ENCODE assay signal across 8 cellular contexts in the genomic region with DNA sequence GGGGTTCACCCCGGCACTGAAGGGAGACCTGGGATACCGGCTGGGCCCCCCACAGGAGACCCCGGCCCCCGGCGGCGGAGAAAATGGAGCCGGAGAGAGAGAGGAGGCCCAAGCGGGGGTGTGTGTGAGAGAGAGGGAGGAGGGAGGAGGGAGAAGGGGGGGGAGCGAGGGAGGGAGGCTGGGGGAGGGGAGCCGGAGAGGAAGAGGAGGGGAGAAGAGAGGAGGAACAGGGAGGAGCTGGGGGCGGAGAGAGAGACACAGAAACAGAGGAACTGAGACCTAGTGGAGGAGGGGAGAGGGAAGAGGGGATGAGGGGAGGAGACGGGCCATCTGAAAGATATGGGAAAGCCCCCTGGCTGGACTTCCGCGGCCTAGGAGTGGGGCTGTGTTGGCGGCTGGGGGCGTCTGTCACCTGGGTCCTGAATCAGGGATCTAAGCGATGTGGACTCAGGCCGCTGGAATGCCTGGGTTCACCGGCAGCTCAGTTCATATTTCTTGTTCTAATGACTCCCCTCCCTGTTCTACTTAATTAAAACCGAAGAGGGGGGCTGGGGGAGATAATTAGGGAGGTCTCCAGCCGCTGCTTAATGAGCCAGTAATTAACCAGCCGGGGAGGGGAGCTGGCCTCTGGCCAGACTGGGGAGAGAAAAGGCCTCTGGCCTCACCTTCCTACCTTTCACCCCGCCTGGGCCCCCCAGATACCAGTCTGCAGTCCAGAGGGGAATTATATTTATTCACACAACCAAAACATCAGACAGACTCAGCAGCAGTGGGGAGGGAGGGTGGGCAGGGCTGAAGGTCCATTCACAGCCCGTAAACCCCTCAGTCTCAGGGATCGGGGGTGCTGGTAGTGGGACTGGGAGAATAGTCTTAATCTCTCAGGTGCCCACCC. TPM values are rescaled to one million over a fixed set of nuclear protein-coding genes. Genes with fewer than 3 reads are reported as not detected.
DNase-seq lines count a peak whose midpoint lies in the region; ATAC-seq and TF ChIP-seq lines count a peak whose summit lies in the region.

A gene with protein sequence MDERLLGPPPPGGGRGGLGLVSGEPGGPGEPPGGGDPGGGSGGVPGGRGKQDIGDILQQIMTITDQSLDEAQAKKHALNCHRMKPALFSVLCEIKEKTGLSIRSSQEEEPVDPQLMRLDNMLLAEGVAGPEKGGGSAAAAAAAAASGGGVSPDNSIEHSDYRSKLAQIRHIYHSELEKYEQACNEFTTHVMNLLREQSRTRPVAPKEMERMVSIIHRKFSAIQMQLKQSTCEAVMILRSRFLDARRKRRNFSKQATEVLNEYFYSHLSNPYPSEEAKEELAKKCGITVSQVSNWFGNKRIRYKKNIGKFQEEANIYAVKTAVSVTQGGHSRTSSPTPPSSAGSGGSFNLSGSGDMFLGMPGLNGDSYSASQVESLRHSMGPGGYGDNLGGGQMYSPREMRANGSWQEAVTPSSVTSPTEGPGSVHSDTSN (minus strand): TSS at position 149 of the 892 bp plus-strand sequence. CDS start 287 bp downstream, outside the sequence.

- H2BK120ac ChIP-seq in IMR-90 (ENCODE audit: low read depth, low read length): peak within 1 kb of the TSS; percentile 72

- in situ Hi-C loops in IMR-90 (cut with MboI; ENCODE audit: low sequenced_read_pairs): loop anchor here (5.0 to 25.0 kb wide), 2 partner anchors 73 to 772 kb away; a partner anchor contains a TSS

- peaks cover 18% of the 10 kb centered on the region for H3K9me1 ChIP-seq in IMR-90 (ENCODE audit: insufficient read depth, low read length)

- H3K79me1 ChIP-seq in IMR-90 (ENCODE audit: low read depth in 1 of 2, low read length in 2 of 2): peaks cover 21 to 64% of the 10 kb centered on the region in 2 experiments; a peak in 3 of 4 replicates

- H2AK5ac ChIP-seq in IMR-90 (ENCODE audit: low read depth, low read length): peak within 1 kb of the TSS; percentile 99

- H3K56ac ChIP-seq in IMR-90 (ENCODE audit: extremely low read depth, insufficient read depth, low read length): peak within 1 kb of the TSS; percentile 98

- ATAC-seq in IMR-90 (ENCODE audit: low read depth): peak; percentile 79

- no peak for TF ChIP-seq RAD21 in IMR-90 (IDR thresholded peaks at IDR 0.05; ENCODE audit: low read length)

- TF ChIP-seq CTCF in C4-2B (conservative IDR thresholded peaks at IDR 0.05): no peak
- TF ChIP-seq CTCF in GM20000 (IDR thresholded peaks at IDR 0.05; ENCODE audit: extremely low read depth, missing control alignments): no peak
- no peak for TF ChIP-seq CTCF in IMR-90 (conservative IDR thresholded peaks at IDR 0.05; ENCODE audit: low read depth, low read length)
- no peak for TF ChIP-seq CTCF in PC-9 (conservative IDR thresholded peaks at IDR 0.05)
- TF ChIP-seq CTCF in epithelial cell of proximal tubule (conservative IDR thresholded peaks at IDR 0.05; ENCODE audit: low read depth, low read length): no peak

- peak within 1 kb of the TSS; percentile 99 for H3K14ac ChIP-seq in IMR-90 (replicated peaks; ENCODE audit: low read depth, low read length)

- POLR2A ChIA-PET in IMR-90 (lab: Charles Lee; ENCODE audit: unreplicated experiment): interaction anchor here (0.5 to 0.8 kb wide), 3 partner anchors 13 to 703 kb away, joined by 3 to 5 read pairs (median 3); no protein-coding TSS in a partner anchor
- POLR2A ChIA-PET in PC-9 (lab: Charles Lee; ENCODE audit: unreplicated experiment): interaction anchor here (0.5 to 1.0 kb wide), 10 partner anchors 13 to 487 kb away, joined by 3 to 14 read pairs (median 4); a partner anchor contains a TSS

- H2AFZ ChIP-seq in IMR-90 (replicated peaks; ENCODE audit: low read length, poor library complexity) (peak within 1 kb of the TSS; percentile 95), PC-9 (peak within 1 kb of the TSS; percentile 78)

- H4K91ac ChIP-seq in IMR-90 (ENCODE audit: insufficient read depth, low read depth, low read length): peak within 1 kb of the TSS; percentile 96

- peaks cover 18% of the 10 kb centered on the region for H3K79me2 ChIP-seq in PC-9 (ENCODE audit: low read depth)

- peak within 1 kb of the TSS; percentile 83 for H2BK5ac ChIP-seq in IMR-90 (ENCODE audit: low read depth, low read length, poor library complexity, severe bottlenecking)

- H3K23ac ChIP-seq in IMR-90 (ENCODE audit: low read depth, low read length): peak within 1 kb of the TSS; percentile 99

- H3K36me3 ChIP-seq in IMR-90 (ENCODE audit: control insufficient read depth, insufficient read depth, low read length): peaks cover 18% of the 10 kb centered on the region
- H3K36me3 ChIP-seq in PC-9 (ENCODE audit: low read depth): peaks cover 10% of the 10 kb centered on the region

- no TSS peak for BruUV-seq in IMR-90 (replicated peaks; lab: Mats Ljungman, UMichigan)
- BruUV-seq in PC-9 (replicated peaks; lab: Mats Ljungman, UMichigan): TSS peak; percentile 87

- H3K9me3 ChIP-seq in IMR-90 (ENCODE audit: control insufficient read depth, insufficient read depth, low read length): no peaks in the 10 kb centered on the region
- H3K9me3 ChIP-seq in PC-9 (ENCODE audit: insufficient read depth, low read depth): no peaks in the 10 kb centered on the region

- WGBS in IMR-90 (ENCODE audit: extremely low coverage in 2 of 2, insufficient read length in 1 of 2), 2 experiments: no CpG with 5 or more reads among the region's 25 CpGs

- H2BK20ac ChIP-seq in IMR-90 (ENCODE audit: low read depth, low read length): peak within 1 kb of the TSS; percentile 58

- CTCF ChIA-PET in IMR-90 (lab: Yijun Ruan, JAX) (no interaction called here), PC-9 (lab: Charles Lee) (interaction anchor here (0.6 to 1.1 kb wide), 4 partner anchors 13 to 71 kb away, joined by 3 to 4 read pairs (median 4); a partner anchor contains a TSS)

- TF ChIP-seq POLR2A in IMR-90 (IDR thresholded peaks at IDR 0.05; ENCODE audit: low read depth, low read length): 0 out of 2 replicates have a peak, but pooled peaks have one; percentile 23

- peak within 1 kb of the TSS; percentile 75 for H3K4me3 ChIP-seq in IMR-90 (ENCODE audit: insufficient read depth, low read depth, low read length)
- H3K4me3 ChIP-seq in PC-9: peak within 1 kb of the TSS; percentile 85
- peak within 1 kb of the TSS; percentile 82 for H3K4me3 ChIP-seq in epithelial cell of proximal tubule (ENCODE audit: low read depth, low read length)

- DNase-seq in GM20000 (ENCODE audit: low spot score) (peak; percentile 89), IMR-90 (peak; percentile 89), PC-9 (peak; percentile 56 to 74), epithelial cell of proximal tubule (ENCODE audit: low read depth) (no peak), mucosa of gallbladder (ENCODE audit: low spot score) (peak; percentile 91)
- DNase-seq in activated T-cell treated with anti-CD3 and anti-CD28 coated beads, Interleukin-2, amount 50 U/mL, for 1 hour: peak; percentile 74
- DNase-seq in stimulated activated CD8-positive, alpha-beta memory T cell treated with anti-CD3 and anti-CD28 coated beads, Interleukin-4, amount 100 ng/mL, for 24 hours (ENCODE audit: low read depth): peak; percentile 74

- peak within 1 kb of the TSS; percentile 99 for H3K9ac ChIP-seq in IMR-90 (ENCODE audit: low read depth, low read length)

- peak within 1 kb of the TSS; percentile 93 for H3K18ac ChIP-seq in IMR-90 (ENCODE audit: low read depth, low read length)

- H3K4me2 ChIP-seq in IMR-90 (ENCODE audit: low read depth, low read length): peak within 1 kb of the TSS; percentile 89
- peak within 1 kb of the TSS; percentile 95 for H3K4me2 ChIP-seq in PC-9

- H4K5ac ChIP-seq in IMR-90 (ENCODE audit: low read depth, low read length): peak within 1 kb of the TSS; percentile 95

- peaks cover 9% of the 10 kb centered on the region; the same call in 1 of the 2 replicates for H3F3A ChIP-seq in PC-9 (ENCODE audit: insufficient read depth, low read depth)

- peak within 1 kb of the TSS; percentile 73 for H3K27ac ChIP-seq in C4-2B
- peak within 1 kb of the TSS; percentile 99 for H3K27ac ChIP-seq in IMR-90 (ENCODE audit: insufficient read depth, low read length)
- H3K27ac ChIP-seq in PC-9: peak within 1 kb of the TSS; percentile 30

- H3K9me2 ChIP-seq in PC-9 (ENCODE audit: insufficient read depth): no peaks in the 10 kb centered on the region

- peak within 1 kb of the TSS; percentile 92 to 97 for H4K8ac ChIP-seq in IMR-90 (ENCODE audit: low read depth in 2 of 2, low read length in 2 of 2)

- peak within 1 kb of the TSS; percentile 100 for H2AK9ac ChIP-seq in IMR-90 (replicated peaks; ENCODE audit: low read depth, low read length, poor library complexity)

- H3K4ac ChIP-seq in IMR-90 (ENCODE audit: low read depth, low read length): peak within 1 kb of the TSS; percentile 97

- dilution Hi-C loops in IMR-90 (cut with HindIII; ENCODE audit: low sequenced_read_pairs, unreplicated experiment): no loop called here

- intact Hi-C loops in IMR-90 (cut with micrococcal nuclease): no loop called here
- intact Hi-C loops in PC-9 (cut with micrococcal nuclease; ENCODE audit: unreplicated experiment): loop anchor here (1.0 to 10.0 kb wide), 3 partner anchors 12 to 785 kb away; a partner anchor contains a TSS

- H4K20me1 ChIP-seq in IMR-90 (ENCODE audit: insufficient read depth, low read length): no peaks in the 10 kb centered on the region
- no peaks in the 10 kb centered on the region for H4K20me1 ChIP-seq in PC-9 (ENCODE audit: insufficient read depth)

- H3K27me3 ChIP-seq in IMR-90 (ENCODE audit: control insufficient read depth, insufficient read depth, low read length) (no peaks in the 10 kb centered on the region), PC-9 (ENCODE audit: insufficient read depth, low read depth) (no peaks in the 10 kb centered on the region)

- H3K4me1 ChIP-seq in IMR-90 (ENCODE audit: control insufficient read depth, insufficient read depth, low read length) (peaks cover 12% of the 10 kb centered on the region), PC-9 (replicated peaks; ENCODE audit: insufficient read depth) (peaks cover 19% of the 10 kb centered on the region)

- H2BK15ac ChIP-seq in IMR-90 (ENCODE audit: low read depth, low read length): peak within 1 kb of the TSS; percentile 85; the same call in 1 of the 3 replicates

TF ChIP-seq in IMR-90, 13 proteins besides CTCF, POLR2A, EP300 and RAD21 (continues in another document):
- TF ChIP-seq MAZ (IDR thresholded peaks at IDR 0.05; ENCODE audit: borderline replicate concordance, low read depth, low read length): peak; percentile 93
- TF ChIP-seq BHLHE40 (IDR thresholded peaks at IDR 0.05; ENCODE audit: low read depth, low read length): no peak

RNA-seq across cellular contexts. Expression of the gene that starts here (rescaled TPM):
- 13.9 and 17.7 TPM in 2 replicates for total RNA-seq in IMR-90 (2012; rRNA removed)
- 56.8 and 58.0 TPM in 2 replicates for polyA plus RNA-seq in IMR-90 (2012; rRNA removed)
- polyA plus RNA-seq in IMR-90 (2012; cell fraction: cytosol; rRNA removed): 28.8 and 42.1 TPM in 2 replicates
- polyA plus RNA-seq in IMR-90 (2012; cell fraction: nucleus; rRNA removed; ENCODE audit: low replicate concordance): 262 and 270 TPM in 2 replicates
- total RNA-seq in PC-9 (2021): 88.2 and 89.3 TPM in 2 replicates
- total RNA-seq in epithelial cell of proximal tubule: 38.3 and 44.5 TPM in 2 replicates
- 95.0 TPM for total RNA-seq in mucosa of gallbladder

Comparison
In these comparisons a context has a peak if more than half of its experiments do, and no peak if none do; other contexts are left out.
1. H3K27ac ChIP-seq: peak in every context shown above with its lines; median percentile 99 in IMR-90; 73 in C4-2B; 30 in PC-9.